Comparison of ENCODE assay signal across 9 cellular contexts in the genomic region with DNA sequence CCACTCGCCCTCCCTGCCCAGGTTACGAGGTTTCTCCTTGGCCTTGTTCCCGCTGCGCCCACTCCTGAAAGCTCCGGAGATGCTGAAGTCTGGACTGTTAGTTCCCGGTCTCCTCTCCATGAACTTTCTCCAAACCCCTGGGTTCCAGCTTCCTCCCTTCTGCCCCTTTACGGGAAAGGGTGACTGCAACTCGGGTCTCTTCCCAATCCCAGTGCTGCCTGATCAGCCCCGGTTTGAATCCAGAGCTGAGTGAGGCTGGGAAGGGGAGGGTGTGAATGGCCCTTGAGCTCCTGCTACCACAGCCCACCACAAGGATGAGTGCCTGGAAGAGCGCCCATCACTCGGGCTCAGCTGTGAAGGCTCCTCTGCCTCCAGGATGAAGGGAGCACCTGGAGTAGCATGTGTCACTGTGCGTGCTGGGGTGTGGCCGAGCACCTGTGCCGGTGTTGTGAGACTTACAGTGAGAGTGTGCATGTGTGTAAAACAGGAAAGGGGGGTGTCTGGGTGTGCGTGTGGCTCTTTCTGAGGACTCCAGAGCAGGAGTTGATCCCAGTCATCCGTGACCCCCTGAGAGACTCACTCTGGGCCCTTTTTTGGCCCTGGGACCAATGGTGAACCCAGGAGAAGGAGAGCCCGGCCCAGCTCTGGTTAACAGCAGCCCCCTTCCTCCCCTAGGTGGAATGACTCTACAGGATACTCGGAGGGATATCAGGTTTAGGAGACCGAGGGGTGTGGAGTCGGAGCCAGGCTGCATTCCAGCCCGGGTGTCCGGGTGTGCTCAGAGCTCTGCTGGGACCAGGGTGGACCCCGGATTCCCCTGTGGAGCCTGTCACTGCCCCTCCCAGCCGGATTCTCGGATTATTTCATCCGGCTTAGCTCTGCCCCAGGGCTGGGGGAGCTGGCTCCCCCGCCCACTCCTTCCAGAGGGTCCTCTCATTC. TPM values are rescaled to one million over a fixed set of nuclear protein-coding genes. Genes with fewer than 3 reads are reported as not detected.
DNase-seq lines count a peak whose midpoint lies in the region; ATAC-seq and TF ChIP-seq lines count a peak whose summit lies in the region.
"Had no signal": no experiment of that assay in that cellular context is flagged by ENCODE, and none has a peak within 500 bp of the region (broad histone marks: within the 10 kb centered on the region; RNA-seq: fewer than 3 reads in every experiment).

No MANE protein-coding gene starts in this region.

- no peaks in the 10 kb centered on the region for H3K9me2 ChIP-seq in HCT116 (ENCODE audit: insufficient read depth)

- peak overlapping the region in 2 of 11 experiments; percentile 12 to 25; a peak in 3 of 22 replicates for H3K27ac ChIP-seq in BLaER1 treated with 17β-estradiol and CSF1 and Interleukin-3, amounts not matched to agents 10 nM and 100 nM
- H3K27ac ChIP-seq in HCT116 (ENCODE audit: low read depth, low read length) (no peak overlapping the region), body of pancreas (peak overlapping the region in 3 of 4 donors; percentile 36 to 79 (median 56))

- no peak overlapping the region for H2AFZ ChIP-seq in HCT116 (ENCODE audit: low read depth, low read length, poor library complexity, severe bottlenecking)

- H3K27me3 Mint-ChIP-seq in mesothelial cell of epicardium (ENCODE audit: low read depth), result peaks cover 4% of the 10 kb centered on the region

- 38 to 47% methylated on average over 23 to 27 of the region's 27 CpGs for WGBS in body of pancreas, 2 donors

- no peaks in the 10 kb centered on the region for H3K79me2 ChIP-seq in HCT116 (ENCODE audit: insufficient read depth, low read length)

- DNase-seq in HCT116 (ENCODE audit: low read depth, low spot score), result no peak
- DNase-seq in body of pancreas, result peak in 3 of 4 donors; percentile 27 to 43 (median 35)
- no peak for DNase-seq in mesothelial cell of epicardium (ENCODE audit: low spot score in 2 of 2, unreplicated experiment in 2 of 2)
- DNase-seq in mesenteric fat pad (ENCODE audit: low spot score), result no peak
- no peak for DNase-seq in NCI-H1694 treated with DMSO at 0.1 percent for 48 hours (lab: John Stamatoyannopoulos, UW)

- no peak for TF ChIP-seq CTCF in HCT116 (IDR thresholded peaks at IDR 0.05 in 2 of 3, conservative IDR thresholded peaks at IDR 0.05 in 1 of 3; ENCODE audit: borderline replicate concordance in 1 of 3, insufficient read depth in 1 of 3, low read depth in 2 of 3, low read length in 2 of 3)
- TF ChIP-seq CTCF in body of pancreas (IDR thresholded peaks at IDR 0.05), result no peak
- no peak for TF ChIP-seq CTCF in mesothelial cell of epicardium (IDR thresholded peaks at IDR 0.05; ENCODE audit: unreplicated experiment)

- intact Hi-C loops in HCT116 (cut with micrococcal nuclease), result no loop called here
- intact Hi-C loops in body of pancreas (cut with DNase I), result no loop called here

- peak overlapping the region in 3 of 11 experiments; percentile 22 to 68 (median 56); a peak in 6 of 22 replicates for H3K9ac ChIP-seq in BLaER1 treated with 17β-estradiol and CSF1 and Interleukin-3, amounts not matched to agents 10 nM and 100 nM
- no peak overlapping the region for H3K9ac ChIP-seq in HCT116 (ENCODE audit: low read length)

- H3K9me3 ChIP-seq in BLaER1 treated with 17β-estradiol and CSF1 and Interleukin-3, amounts not matched to agents 10 nM and 100 nM (replicated peaks in 1 of 11), result no peaks in the 10 kb centered on the region
- H3K9me3 ChIP-seq in HCT116 (ENCODE audit: control insufficient read depth in 1 of 2, insufficient read depth in 1 of 2, low read depth in 1 of 2, low read length in 2 of 2), result no peaks in the 10 kb centered on the region
- H3K9me3 ChIP-seq in body of pancreas, result no peaks in the 10 kb centered on the region

- CTCF ChIA-PET in HCT116 (lab: Charles Lee), result interaction anchor here (0.7 to 1.6 kb wide), 2 partner anchors 32 to 112 kb away, joined by 3 to 5 read pairs; no protein-coding TSS in a partner anchor

- H3K4me2 ChIP-seq in BLaER1 treated with 17β-estradiol and CSF1 and Interleukin-3, amounts not matched to agents 10 nM and 100 nM, result peak overlapping the region; percentile 70 to 94 (median 84)
- peak overlapping the region; percentile 93 for H3K4me2 ChIP-seq in HCT116 (ENCODE audit: low read length)

- peaks cover 6% of the 10 kb centered on the region for H3K36me3 Mint-ChIP-seq in mesothelial cell of epicardium

- no peak for TF ChIP-seq RAD21 in HCT116 (IDR thresholded peaks at IDR 0.05; ENCODE audit: low read depth)

- H3K27me3 ChIP-seq in BLaER1 treated with 17β-estradiol and CSF1 and Interleukin-3, amounts not matched to agents 10 nM and 100 nM, result no peaks in the 10 kb centered on the region
- H3K27me3 ChIP-seq in HCT116 (ENCODE audit: insufficient read depth, low read length) (no peaks in the 10 kb centered on the region), body of pancreas (no peaks in the 10 kb centered on the region)

- H4K20me1 ChIP-seq in BLaER1 treated with 17β-estradiol and CSF1 and Interleukin-3, amounts not matched to agents 10 nM and 100 nM, result peaks cover 0 to 23% (median 13%) of the 10 kb centered on the region in 11 experiments; a peak in 13 of 22 replicates
- H4K20me1 ChIP-seq in HCT116 (ENCODE audit: insufficient read depth), result no peaks in the 10 kb centered on the region

- H3K9me3 Mint-ChIP-seq in mesothelial cell of epicardium, result no peaks in the 10 kb centered on the region

- H3K4me3 Mint-ChIP-seq in mesothelial cell of epicardium, result peak overlapping the region; percentile 73

- H3K27ac Mint-ChIP-seq in mesothelial cell of epicardium, result peak overlapping the region; percentile 73

- peaks cover 30% of the 10 kb centered on the region for H3K4me1 Mint-ChIP-seq in mesothelial cell of epicardium

- RAD21 ChIA-PET in HCT116 (lab: Charles Lee; ENCODE audit: low non-redundant PET in 1 of 2, low total read pairs in 2 of 2, uncharacterized antibody in 2 of 2, unreplicated experiment in 2 of 2), result no interaction called here

- BruUV-seq in HCT116 (replicated peaks; lab: Mats Ljungman, UMichigan), result TSS peak; percentile 36

- TF ChIP-seq POLR2A in HCT116 (IDR thresholded peaks at IDR 0.05; ENCODE audit: borderline replicate concordance, extremely low read depth, insufficient read depth, insufficient read length) (no peak), body of pancreas (IDR thresholded peaks at IDR 0.05) (no peak)

- H3K4me3 ChIP-seq in BLaER1 treated with 17β-estradiol and CSF1 and Interleukin-3, amounts not matched to agents 10 nM and 100 nM, result peak overlapping the region in 5 of 10 experiments; percentile 22 to 87 (median 83); a peak in 8 of 20 replicates
- H3K4me3 ChIP-seq in HCT116 (replicated peaks in 1 of 2; ENCODE audit: low read depth in 1 of 2, low read length in 2 of 2) (no peak overlapping the region), body of pancreas (no peak overlapping the region)
- H3K4me3 ChIP-seq: GM12878 had no signal

- H3K36me3 ChIP-seq in BLaER1 treated with 17β-estradiol and CSF1 and Interleukin-3, amounts not matched to agents 10 nM and 100 nM, result peaks cover 3 to 16% (median 11%) of the 10 kb centered on the region in 11 experiments; a peak in 17 of 22 replicates
- H3K36me3 ChIP-seq in HCT116 (ENCODE audit: control insufficient read depth in 1 of 2, insufficient read depth in 2 of 2, low read length in 2 of 2) (no peaks in the 10 kb centered on the region), body of pancreas (replicated peaks in 1 of 2; ENCODE audit: insufficient read depth in 1 of 2, low read depth in 2 of 2) (no peaks in the 10 kb centered on the region)

- H3K4me1 ChIP-seq in BLaER1 treated with 17β-estradiol and CSF1 and Interleukin-3, amounts not matched to agents 10 nM and 100 nM, result peaks cover 48 to 64% (median 58%) of the 10 kb centered on the region in 10 experiments
- peaks cover 10 to 22% of the 10 kb centered on the region in 2 experiments for H3K4me1 ChIP-seq in HCT116 (ENCODE audit: control insufficient read depth in 1 of 2, insufficient read depth in 2 of 2, low read length in 2 of 2)
- peaks cover 21% of the 10 kb centered on the region for H3K4me1 ChIP-seq in body of pancreas

- POLR2A ChIA-PET in HCT116 (lab: Charles Lee), result no interaction called here

- ATAC-seq in HCT116 (no peak), body of pancreas (no peak), GM18870 (IDR thresholded peaks at IDR 0.05; ENCODE audit: unreplicated experiment) (no peak), GM21717 (IDR thresholded peaks at IDR 0.05; ENCODE audit: unreplicated experiment) (no peak)
- ATAC-seq: GM12878 had no signal

TF ChIP-seq in HCT116, 20 proteins besides CTCF, POLR2A, EP300 and RAD21 (continues in another document):
- TF ChIP-seq JUND (IDR thresholded peaks at IDR 0.05) (no peak), ATF3 (IDR thresholded peaks at IDR 0.05) (no peak), POLR2AphosphoS5 (IDR thresholded peaks at IDR 0.05; ENCODE audit: low read depth, low read length) (no peak), EZH2 (IDR thresholded peaks at IDR 0.05) (no peak), MAX (IDR thresholded peaks at IDR 0.05) (no peak), ZFX (IDR thresholded peaks at IDR 0.05) (no peak), SRF (IDR thresholded peaks at IDR 0.05; ENCODE audit: low read depth) (no peak), FOSL1 (IDR thresholded peaks at IDR 0.05; ENCODE audit: low read depth) (no peak), EGR1 (IDR thresholded peaks at IDR 0.05; ENCODE audit: low read depth) (no peak)

RNA-seq across cellular contexts. Expression of gene ZNF467, which starts 1.1 kb away (rescaled TPM):
- total RNA-seq in HCT116 (2021; ENCODE audit: unreplicated experiment), result 11.3 TPM
- 8.5 and 9.9 TPM in 2 replicates for polyA plus RNA-seq in HCT116 (2012)
- 10 to 100 TPM in 1 of 2 donors, 1 to 10 TPM in 1; 9.9 to 13.2 TPM for total RNA-seq in body of pancreas
- 35.3 to 38.9 TPM (median 38.0 TPM) in 3 replicates for total RNA-seq in mesothelial cell of epicardium
- total RNA-seq in mesenteric fat pad, result 11.5 TPM
- total RNA-seq: GM12878 had no signal
- polyA plus RNA-seq: GM12878 had no signal

Comparison
In these comparisons a context has a peak if more than half of its experiments do, and no peak if none do; other contexts are left out.
1. DNase-seq: peak in body of pancreas (3 of 4); none in HCT116 (single experiment), mesothelial cell of epicardium (0 of 2), mesenteric fat pad (single experiment) and NCI-H1694 treated with DMSO at 0.1 percent for 48 hours (single experiment).